In the genomic region with DNA sequence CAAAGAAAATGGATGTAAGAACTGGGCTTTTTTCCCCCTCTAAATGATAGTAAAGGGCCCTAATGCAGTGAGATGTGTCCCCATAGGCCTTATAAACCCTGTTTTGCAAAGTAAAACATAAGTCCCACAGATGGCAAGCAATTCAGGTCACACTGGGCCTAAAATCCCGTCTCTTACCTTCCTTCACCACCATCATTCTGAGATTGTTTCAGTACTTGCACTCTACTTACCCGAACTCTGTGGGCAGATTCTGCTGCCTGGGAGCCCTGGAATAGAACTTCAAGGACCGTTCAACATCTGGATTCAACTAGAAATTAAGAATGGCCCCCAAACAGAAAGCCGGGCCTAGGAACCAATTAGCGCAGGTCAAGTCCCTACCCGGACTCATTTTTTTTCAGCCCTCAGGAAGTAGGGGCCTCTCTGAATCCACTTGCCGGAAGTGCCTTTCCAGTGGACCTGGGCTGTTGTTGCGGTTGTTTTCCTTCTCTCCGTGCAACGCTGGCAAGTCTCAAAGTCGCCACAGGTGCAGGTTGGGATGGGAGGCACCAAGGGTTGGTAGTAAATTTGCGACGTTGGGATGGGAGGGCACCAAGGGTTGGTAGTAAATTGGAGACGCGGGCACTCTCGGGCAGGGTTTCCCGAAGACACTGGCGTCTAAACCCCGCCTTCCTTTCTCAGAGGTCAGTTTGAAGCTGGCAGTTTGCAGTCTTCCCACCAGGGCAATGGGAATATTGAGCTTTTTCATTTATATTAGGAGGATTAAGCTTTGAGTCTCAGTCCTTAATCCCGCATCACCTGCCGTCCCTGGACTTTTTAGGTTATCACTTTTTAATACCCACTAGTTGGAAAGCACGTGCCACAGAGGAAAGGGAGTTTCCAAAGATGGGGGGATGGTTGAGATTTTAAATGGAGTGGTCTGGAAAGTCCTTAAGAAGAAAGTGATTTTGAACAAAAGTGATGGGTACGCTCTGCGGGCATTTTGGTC, we compare ENCODE assay signal across 1 cellular context.
TF ChIP-seq lines count a peak whose summit lies in the region.

A gene with protein sequence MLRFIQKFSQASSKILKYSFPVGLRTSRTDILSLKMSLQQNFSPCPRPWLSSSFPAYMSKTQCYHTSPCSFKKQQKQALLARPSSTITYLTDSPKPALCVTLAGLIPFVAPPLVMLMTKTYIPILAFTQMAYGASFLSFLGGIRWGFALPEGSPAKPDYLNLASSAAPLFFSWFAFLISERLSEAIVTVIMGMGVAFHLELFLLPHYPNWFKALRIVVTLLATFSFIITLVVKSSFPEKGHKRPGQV (plus strand): TSS at position 429 of the 985 bp plus-strand sequence. CDS start 2,888 bp downstream, outside the sequence.

TF ChIP-seq in HepG2, 621 proteins besides CTCF, POLR2A, EP300 and RAD21 (continued from another document and continues in another):
- TF ChIP-seq ZNF678 (CRISPR knock-in tag; IDR thresholded peaks at IDR 0.05) (no peak; the same call in 1 of the 2 replicates), CCDC6 (CRISPR knock-in tag; IDR thresholded peaks at IDR 0.05) (no peak; the same call in 1 of the 2 replicates), ZNF264 (CRISPR knock-in tag; IDR thresholded peaks at IDR 0.05) (no peak), PTBP1 (IDR thresholded peaks at IDR 0.05; ENCODE audit: low read depth, low read length, poor library complexity, severe bottlenecking) (no peak), ZNF879 (CRISPR knock-in tag; IDR thresholded peaks at IDR 0.05) (no peak), YY1 (IDR thresholded peaks at IDR 0.05; ENCODE audit: insufficient read depth, insufficient replicate concordance, low read depth, low read length) (peak; percentile 83), DNMT1 (CRISPR knock-in tag; IDR thresholded peaks at IDR 0.05) (no peak), JUND (CRISPR knock-in tag; IDR thresholded peaks at IDR 0.05) (0 out of 2 replicates have a peak, but pooled peaks have one; percentile 17), HDAC1 (CRISPR knock-in tag; IDR thresholded peaks at IDR 0.05) (peak; percentile 82), GFI1 (CRISPR knock-in tag; IDR thresholded peaks at IDR 0.05; ENCODE audit: borderline replicate concordance) (no peak), ZNF431 (CRISPR knock-in tag; IDR thresholded peaks at IDR 0.05; ENCODE audit: borderline replicate concordance, low read depth) (no peak), SOX5 (CRISPR knock-in tag; IDR thresholded peaks at IDR 0.05; ENCODE audit: borderline replicate concordance) (peak; percentile 31; the same call in 1 of the 2 replicates), ZFP90 (CRISPR knock-in tag; IDR thresholded peaks at IDR 0.05; ENCODE audit: borderline replicate concordance) (no peak), ZFP1 (CRISPR knock-in tag; IDR thresholded peaks at IDR 0.05) (0 out of 2 replicates have a peak, but pooled peaks have one; percentile 49), PHF8 (CRISPR knock-in tag; IDR thresholded peaks at IDR 0.05) (peak; percentile 84; the same call in 1 of the 2 replicates), ZNF652 (CRISPR knock-in tag; IDR thresholded peaks at IDR 0.05; ENCODE audit: borderline replicate concordance, low read depth) (no peak), REL (CRISPR knock-in tag; conservative IDR thresholded peaks at IDR 0.05) (no peak), CREM (IDR thresholded peaks at IDR 0.05) (peak; percentile 76), CREM (CRISPR knock-in tag; IDR thresholded peaks at IDR 0.05) (no peak), DNMT3B (CRISPR knock-in tag; conservative IDR thresholded peaks at IDR 0.05) (0 out of 2 replicates have a peak, but pooled peaks have one; percentile 84), SATB2 (CRISPR knock-in tag; IDR thresholded peaks at IDR 0.05) (peak; percentile 38; the same call in 1 of the 2 replicates), ZNF556 (CRISPR knock-in tag; IDR thresholded peaks at IDR 0.05; ENCODE audit: borderline replicate concordance) (0 out of 2 replicates have a peak, but pooled peaks have one; percentile 8), MLLT10 (CRISPR knock-in tag; IDR thresholded peaks at IDR 0.05) (no peak), RBFOX2 (IDR thresholded peaks at IDR 0.05; ENCODE audit: low read depth, low read length) (no peak), EZH2 (conservative IDR thresholded peaks at IDR 0.05; ENCODE audit: low read depth, low read length) (no peak), RAD51 (IDR thresholded peaks at IDR 0.05; ENCODE audit: borderline replicate concordance) (no peak), ZKSCAN1 (IDR thresholded peaks at IDR 0.05; ENCODE audit: low read length) (no peak; the same call in 1 of the 2 replicates)
- TF ChIP-seq, protein P1, sequence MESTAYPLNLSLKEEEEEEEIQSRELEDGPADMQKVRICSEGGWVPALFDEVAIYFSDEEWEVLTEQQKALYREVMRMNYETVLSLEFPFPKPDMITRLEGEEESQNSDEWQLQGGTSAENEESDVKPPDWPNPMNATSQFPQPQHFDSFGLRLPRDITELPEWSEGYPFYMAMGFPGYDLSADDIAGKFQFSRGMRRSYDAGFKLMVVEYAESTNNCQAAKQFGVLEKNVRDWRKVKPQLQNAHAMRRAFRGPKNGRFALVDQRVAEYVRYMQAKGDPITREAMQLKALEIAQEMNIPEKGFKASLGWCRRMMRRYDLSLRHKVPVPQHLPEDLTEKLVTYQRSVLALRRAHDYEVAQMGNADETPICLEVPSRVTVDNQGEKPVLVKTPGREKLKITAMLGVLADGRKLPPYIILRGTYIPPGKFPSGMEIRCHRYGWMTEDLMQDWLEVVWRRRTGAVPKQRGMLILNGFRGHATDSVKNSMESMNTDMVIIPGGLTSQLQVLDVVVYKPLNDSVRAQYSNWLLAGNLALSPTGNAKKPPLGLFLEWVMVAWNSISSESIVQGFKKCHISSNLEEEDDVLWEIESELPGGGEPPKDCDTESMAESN (CRISPR knock-in tag; conservative IDR thresholded peaks at IDR 0.05): peak; percentile 46; the same call in 1 of the 2 replicates
- TF ChIP-seq, protein P2, sequence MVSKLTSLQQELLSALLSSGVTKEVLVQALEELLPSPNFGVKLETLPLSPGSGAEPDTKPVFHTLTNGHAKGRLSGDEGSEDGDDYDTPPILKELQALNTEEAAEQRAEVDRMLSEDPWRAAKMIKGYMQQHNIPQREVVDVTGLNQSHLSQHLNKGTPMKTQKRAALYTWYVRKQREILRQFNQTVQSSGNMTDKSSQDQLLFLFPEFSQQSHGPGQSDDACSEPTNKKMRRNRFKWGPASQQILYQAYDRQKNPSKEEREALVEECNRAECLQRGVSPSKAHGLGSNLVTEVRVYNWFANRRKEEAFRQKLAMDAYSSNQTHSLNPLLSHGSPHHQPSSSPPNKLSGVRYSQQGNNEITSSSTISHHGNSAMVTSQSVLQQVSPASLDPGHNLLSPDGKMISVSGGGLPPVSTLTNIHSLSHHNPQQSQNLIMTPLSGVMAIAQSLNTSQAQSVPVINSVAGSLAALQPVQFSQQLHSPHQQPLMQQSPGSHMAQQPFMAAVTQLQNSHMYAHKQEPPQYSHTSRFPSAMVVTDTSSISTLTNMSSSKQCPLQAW (CRISPR knock-in tag; IDR thresholded peaks at IDR 0.05): peak; percentile 59; the same call in 1 of the 2 replicates
- TF ChIP-seq, protein P3, sequence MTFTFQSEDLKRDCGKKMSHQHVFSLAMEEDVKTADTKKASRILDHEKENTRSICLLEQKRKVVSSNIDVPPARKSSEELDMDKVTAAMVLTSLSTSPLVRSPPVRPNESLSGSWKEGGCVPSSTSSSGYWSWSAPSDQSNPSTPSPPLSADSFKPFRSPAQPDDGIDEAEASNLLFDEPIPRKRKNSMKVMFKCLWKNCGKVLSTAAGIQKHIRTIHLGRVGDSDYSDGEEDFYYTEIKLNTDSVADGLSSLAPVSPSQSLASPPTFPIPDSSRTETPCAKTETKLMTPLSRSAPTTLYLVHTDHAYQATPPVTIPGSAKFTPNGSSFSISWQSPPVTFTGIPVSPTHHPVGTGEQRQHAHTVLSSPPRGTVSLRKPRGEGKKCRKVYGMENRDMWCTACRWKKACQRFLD (CRISPR knock-in tag; IDR thresholded peaks at IDR 0.05; ENCODE audit: borderline replicate concordance): 0 out of 2 replicates have a peak, but pooled peaks have one; percentile 23
- TF ChIP-seq, protein P4, sequence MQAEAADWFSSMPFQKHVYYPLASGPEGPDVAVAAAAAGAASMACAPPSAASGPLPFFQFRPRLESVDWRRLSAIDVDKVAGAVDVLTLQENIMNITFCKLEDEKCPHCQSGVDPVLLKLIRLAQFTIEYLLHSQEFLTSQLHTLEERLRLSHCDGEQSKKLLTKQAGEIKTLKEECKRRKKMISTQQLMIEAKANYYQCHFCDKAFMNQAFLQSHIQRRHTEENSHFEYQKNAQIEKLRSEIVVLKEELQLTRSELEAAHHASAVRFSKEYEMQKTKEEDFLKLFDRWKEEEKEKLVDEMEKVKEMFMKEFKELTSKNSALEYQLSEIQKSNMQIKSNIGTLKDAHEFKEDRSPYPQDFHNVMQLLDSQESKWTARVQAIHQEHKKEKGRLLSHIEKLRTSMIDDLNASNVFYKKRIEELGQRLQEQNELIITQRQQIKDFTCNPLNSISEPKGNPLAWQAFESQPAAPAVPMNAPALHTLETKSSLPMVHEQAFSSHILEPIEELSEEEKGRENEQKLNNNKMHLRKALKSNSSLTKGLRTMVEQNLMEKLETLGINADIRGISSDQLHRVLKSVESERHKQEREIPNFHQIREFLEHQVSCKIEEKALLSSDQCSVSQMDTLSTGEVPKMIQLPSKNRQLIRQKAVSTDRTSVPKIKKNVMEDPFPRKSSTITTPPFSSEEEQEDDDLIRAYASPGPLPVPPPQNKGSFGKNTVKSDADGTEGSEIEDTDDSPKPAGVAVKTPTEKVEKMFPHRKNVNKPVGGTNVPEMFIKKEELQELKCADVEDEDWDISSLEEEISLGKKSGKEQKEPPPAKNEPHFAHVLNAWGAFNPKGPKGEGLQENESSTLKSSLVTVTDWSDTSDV (CRISPR knock-in tag; IDR thresholded peaks at IDR 0.05): no peak
- TF ChIP-seq, protein P5, sequence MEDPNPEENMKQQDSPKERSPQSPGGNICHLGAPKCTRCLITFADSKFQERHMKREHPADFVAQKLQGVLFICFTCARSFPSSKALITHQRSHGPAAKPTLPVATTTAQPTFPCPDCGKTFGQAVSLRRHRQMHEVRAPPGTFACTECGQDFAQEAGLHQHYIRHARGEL (CRISPR knock-in tag; IDR thresholded peaks at IDR 0.05): no peak
- TF ChIP-seq, protein P6, sequence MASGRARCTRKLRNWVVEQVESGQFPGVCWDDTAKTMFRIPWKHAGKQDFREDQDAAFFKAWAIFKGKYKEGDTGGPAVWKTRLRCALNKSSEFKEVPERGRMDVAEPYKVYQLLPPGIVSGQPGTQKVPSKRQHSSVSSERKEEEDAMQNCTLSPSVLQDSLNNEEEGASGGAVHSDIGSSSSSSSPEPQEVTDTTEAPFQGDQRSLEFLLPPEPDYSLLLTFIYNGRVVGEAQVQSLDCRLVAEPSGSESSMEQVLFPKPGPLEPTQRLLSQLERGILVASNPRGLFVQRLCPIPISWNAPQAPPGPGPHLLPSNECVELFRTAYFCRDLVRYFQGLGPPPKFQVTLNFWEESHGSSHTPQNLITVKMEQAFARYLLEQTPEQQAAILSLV (CRISPR knock-in tag; IDR thresholded peaks at IDR 0.05; ENCODE audit: borderline replicate concordance): no peak
- TF ChIP-seq, protein P7, sequence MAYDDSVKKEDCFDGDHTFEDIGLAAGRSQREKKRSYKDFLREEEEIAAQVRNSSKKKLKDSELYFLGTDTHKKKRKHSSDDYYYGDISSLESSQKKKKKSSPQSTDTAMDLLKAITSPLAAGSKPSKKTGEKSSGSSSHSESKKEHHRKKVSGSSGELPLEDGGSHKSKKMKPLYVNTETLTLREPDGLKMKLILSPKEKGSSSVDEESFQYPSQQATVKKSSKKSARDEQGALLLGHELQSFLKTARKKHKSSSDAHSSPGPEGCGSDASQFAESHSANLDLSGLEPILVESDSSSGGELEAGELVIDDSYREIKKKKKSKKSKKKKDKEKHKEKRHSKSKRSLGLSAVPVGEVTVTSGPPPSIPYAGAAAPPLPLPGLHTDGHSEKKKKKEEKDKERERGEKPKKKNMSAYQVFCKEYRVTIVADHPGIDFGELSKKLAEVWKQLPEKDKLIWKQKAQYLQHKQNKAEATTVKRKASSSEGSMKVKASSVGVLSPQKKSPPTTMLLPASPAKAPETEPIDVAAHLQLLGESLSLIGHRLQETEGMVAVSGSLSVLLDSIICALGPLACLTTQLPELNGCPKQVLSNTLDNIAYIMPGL (CRISPR knock-in tag; IDR thresholded peaks at IDR 0.05; ENCODE audit: borderline replicate concordance in 1 of 2, low read depth in 1 of 2): peak; percentile 83 to 86; a peak in 3 of 4 replicates
- TF ChIP-seq, protein P8, sequence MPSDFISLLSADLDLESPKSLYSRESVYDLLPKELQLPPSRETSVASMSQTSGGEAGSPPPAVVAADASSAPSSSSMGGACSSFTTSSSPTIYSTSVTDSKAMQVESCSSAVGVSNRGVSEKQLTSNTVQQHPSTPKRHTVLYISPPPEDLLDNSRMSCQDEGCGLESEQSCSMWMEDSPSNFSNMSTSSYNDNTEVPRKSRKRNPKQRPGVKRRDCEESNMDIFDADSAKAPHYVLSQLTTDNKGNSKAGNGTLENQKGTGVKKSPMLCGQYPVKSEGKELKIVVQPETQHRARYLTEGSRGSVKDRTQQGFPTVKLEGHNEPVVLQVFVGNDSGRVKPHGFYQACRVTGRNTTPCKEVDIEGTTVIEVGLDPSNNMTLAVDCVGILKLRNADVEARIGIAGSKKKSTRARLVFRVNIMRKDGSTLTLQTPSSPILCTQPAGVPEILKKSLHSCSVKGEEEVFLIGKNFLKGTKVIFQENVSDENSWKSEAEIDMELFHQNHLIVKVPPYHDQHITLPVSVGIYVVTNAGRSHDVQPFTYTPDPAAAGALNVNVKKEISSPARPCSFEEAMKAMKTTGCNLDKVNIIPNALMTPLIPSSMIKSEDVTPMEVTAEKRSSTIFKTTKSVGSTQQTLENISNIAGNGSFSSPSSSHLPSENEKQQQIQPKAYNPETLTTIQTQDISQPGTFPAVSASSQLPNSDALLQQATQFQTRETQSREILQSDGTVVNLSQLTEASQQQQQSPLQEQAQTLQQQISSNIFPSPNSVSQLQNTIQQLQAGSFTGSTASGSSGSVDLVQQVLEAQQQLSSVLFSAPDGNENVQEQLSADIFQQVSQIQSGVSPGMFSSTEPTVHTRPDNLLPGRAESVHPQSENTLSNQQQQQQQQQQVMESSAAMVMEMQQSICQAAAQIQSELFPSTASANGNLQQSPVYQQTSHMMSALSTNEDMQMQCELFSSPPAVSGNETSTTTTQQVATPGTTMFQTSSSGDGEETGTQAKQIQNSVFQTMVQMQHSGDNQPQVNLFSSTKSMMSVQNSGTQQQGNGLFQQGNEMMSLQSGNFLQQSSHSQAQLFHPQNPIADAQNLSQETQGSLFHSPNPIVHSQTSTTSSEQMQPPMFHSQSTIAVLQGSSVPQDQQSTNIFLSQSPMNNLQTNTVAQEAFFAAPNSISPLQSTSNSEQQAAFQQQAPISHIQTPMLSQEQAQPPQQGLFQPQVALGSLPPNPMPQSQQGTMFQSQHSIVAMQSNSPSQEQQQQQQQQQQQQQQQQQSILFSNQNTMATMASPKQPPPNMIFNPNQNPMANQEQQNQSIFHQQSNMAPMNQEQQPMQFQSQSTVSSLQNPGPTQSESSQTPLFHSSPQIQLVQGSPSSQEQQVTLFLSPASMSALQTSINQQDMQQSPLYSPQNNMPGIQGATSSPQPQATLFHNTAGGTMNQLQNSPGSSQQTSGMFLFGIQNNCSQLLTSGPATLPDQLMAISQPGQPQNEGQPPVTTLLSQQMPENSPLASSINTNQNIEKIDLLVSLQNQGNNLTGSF (CRISPR knock-in tag; IDR thresholded peaks at IDR 0.05): no peak
- TF ChIP-seq, protein P9, sequence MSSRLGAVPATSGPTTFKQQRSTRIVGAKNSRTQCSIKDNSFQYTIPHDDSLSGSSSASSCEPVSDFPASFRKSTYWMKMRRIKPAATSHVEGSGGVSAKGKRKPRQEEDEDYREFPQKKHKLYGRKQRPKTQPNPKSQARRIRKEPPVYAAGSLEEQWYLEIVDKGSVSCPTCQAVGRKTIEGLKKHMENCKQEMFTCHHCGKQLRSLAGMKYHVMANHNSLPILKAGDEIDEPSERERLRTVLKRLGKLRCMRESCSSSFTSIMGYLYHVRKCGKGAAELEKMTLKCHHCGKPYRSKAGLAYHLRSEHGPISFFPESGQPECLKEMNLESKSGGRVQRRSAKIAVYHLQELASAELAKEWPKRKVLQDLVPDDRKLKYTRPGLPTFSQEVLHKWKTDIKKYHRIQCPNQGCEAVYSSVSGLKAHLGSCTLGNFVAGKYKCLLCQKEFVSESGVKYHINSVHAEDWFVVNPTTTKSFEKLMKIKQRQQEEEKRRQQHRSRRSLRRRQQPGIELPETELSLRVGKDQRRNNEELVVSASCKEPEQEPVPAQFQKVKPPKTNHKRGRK (CRISPR knock-in tag; IDR thresholded peaks at IDR 0.05): no peak
